In genomic region chr5:91382530-91383026, GRCh38 we compare ENCODE assay signal across 1 cellular context.
TF ChIP-seq lines count a peak whose summit lies in the region.

No MANE protein-coding gene starts in this region.

TF ChIP-seq in HepG2, 621 proteins besides CTCF, POLR2A, EP300 and RAD21 (continued from another document and continues in another):
- TF ChIP-seq HNRNPK (IDR thresholded peaks at IDR 0.05; ENCODE audit: low read depth, low read length, poor library complexity, severe bottlenecking) (no peak), PAF1 (CRISPR knock-in tag; IDR thresholded peaks at IDR 0.05) (no peak), NFATC3 (CRISPR knock-in tag; IDR thresholded peaks at IDR 0.05) (no peak), CBX5 (CRISPR knock-in tag; IDR thresholded peaks at IDR 0.05; ENCODE audit: borderline replicate concordance) (no peak), ZNF839 (CRISPR knock-in tag; IDR thresholded peaks at IDR 0.05; ENCODE audit: borderline replicate concordance) (no peak), NFKB2 (CRISPR knock-in tag; IDR thresholded peaks at IDR 0.05; ENCODE audit: borderline replicate concordance) (no peak), ZNF326 (CRISPR knock-in tag; IDR thresholded peaks at IDR 0.05; ENCODE audit: borderline replicate concordance) (no peak), FLYWCH1 (CRISPR knock-in tag; IDR thresholded peaks at IDR 0.05) (no peak), CENPX (CRISPR knock-in tag; IDR thresholded peaks at IDR 0.05) (no peak), ATRX (CRISPR knock-in tag; IDR thresholded peaks at IDR 0.05; ENCODE audit: borderline replicate concordance) (no peak), ZNF570 (CRISPR knock-in tag; IDR thresholded peaks at IDR 0.05; ENCODE audit: borderline replicate concordance) (no peak), NKX3-1 (CRISPR knock-in tag; IDR thresholded peaks at IDR 0.05) (0 out of 2 replicates have a peak, but pooled peaks have one; percentile 0), CAMTA2 (CRISPR knock-in tag; IDR thresholded peaks at IDR 0.05; ENCODE audit: borderline replicate concordance) (no peak), HBP1 (CRISPR knock-in tag; IDR thresholded peaks at IDR 0.05; ENCODE audit: low read depth) (no peak), ZBTB26 (CRISPR knock-in tag; IDR thresholded peaks at IDR 0.05; ENCODE audit: borderline replicate concordance) (no peak), ZNF318 (CRISPR knock-in tag; IDR thresholded peaks at IDR 0.05) (no peak), ZNF333 (CRISPR knock-in tag; IDR thresholded peaks at IDR 0.05; ENCODE audit: borderline replicate concordance) (no peak), ADNP (CRISPR knock-in tag; IDR thresholded peaks at IDR 0.05) (no peak), STAT6 (CRISPR knock-in tag; IDR thresholded peaks at IDR 0.05; ENCODE audit: borderline replicate concordance) (0 out of 2 replicates have a peak, but pooled peaks have one; percentile 12), MED8 (CRISPR knock-in tag; IDR thresholded peaks at IDR 0.05; ENCODE audit: insufficient replicate concordance) (no peak)
- TF ChIP-seq, protein P1, sequence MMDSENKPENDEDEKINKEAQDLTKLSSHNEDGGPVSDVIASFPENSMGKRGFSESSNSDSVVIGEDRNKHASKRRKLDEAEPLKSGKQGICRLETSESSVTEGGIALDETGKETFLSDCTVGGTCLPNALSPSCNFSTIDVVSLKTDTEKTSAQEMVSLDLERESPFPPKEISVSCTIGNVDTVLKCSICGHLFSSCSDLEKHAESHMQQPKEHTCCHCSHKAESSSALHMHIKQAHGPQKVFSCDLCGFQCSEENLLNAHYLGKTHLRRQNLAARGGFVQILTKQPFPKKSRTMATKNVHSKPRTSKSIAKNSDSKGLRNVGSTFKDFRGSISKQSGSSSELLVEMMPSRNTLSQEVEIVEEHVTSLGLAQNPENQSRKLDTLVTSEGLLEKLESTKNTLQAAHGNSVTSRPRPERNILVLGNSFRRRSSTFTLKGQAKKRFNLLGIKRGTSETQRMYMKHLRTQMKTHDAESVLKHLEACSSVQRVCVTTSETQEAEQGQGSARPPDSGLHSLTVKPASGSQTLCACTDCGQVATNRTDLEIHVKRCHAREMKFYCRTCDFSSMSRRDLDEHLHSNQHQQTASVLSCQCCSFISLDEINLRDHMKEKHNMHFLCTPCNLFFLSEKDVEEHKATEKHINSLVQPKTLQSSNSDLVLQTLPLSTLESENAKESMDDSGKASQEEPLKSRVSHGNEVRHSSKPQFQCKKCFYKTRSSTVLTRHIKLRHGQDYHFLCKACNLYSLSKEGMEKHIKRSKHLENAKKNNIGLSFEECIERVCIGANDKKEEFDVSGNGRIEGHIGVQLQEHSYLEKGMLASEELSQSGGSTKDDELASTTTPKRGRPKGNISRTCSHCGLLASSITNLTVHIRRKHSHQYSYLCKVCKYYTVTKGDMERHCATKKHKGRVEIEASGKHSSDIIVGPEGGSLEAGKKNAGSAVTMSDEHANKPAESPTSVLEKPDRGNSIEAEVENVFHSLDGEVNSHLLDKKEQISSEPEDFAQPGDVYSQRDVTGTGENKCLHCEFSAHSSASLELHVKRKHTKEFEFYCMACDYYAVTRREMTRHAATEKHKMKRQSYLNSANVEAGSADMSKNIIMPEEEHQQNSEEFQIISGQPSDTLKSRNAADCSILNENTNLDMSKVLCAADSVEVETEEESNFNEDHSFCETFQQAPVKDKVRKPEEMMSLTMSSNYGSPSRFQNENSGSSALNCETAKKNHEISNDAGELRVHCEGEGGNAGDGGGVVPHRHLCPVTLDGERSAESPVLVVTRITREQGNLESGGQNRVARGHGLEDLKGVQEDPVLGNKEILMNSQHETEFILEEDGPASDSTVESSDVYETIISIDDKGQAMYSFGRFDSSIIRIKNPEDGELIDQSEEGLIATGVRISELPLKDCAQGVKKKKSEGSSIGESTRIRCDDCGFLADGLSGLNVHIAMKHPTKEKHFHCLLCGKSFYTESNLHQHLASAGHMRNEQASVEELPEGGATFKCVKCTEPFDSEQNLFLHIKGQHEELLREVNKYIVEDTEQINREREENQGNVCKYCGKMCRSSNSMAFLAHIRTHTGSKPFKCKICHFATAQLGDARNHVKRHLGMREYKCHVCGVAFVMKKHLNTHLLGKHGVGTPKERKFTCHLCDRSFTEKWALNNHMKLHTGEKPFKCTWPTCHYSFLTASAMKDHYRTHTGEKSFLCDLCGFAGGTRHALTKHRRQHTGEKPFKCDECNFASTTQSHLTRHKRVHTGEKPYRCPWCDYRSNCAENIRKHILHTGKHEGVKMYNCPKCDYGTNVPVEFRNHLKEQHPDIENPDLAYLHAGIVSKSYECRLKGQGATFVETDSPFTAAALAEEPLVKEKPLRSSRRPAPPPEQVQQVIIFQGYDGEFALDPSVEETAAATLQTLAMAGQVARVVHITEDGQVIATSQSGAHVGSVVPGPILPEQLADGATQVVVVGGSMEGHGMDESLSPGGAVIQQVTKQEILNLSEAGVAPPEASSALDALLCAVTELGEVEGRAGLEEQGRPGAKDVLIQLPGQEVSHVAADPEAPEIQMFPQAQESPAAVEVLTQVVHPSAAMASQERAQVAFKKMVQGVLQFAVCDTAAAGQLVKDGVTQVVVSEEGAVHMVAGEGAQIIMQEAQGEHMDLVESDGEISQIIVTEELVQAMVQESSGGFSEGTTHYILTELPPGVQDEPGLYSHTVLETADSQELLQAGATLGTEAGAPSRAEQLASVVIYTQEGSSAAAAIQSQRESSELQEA (CRISPR knock-in tag; IDR thresholded peaks at IDR 0.05; ENCODE audit: not compliant biosample characterization) = no peak
- TF ChIP-seq, protein P2, sequence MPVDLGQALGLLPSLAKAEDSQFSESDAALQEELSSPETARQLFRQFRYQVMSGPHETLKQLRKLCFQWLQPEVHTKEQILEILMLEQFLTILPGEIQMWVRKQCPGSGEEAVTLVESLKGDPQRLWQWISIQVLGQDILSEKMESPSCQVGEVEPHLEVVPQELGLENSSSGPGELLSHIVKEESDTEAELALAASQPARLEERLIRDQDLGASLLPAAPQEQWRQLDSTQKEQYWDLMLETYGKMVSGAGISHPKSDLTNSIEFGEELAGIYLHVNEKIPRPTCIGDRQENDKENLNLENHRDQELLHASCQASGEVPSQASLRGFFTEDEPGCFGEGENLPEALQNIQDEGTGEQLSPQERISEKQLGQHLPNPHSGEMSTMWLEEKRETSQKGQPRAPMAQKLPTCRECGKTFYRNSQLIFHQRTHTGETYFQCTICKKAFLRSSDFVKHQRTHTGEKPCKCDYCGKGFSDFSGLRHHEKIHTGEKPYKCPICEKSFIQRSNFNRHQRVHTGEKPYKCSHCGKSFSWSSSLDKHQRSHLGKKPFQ (CRISPR knock-in tag; IDR thresholded peaks at IDR 0.05; ENCODE audit: insufficient replicate concordance) = no peak
